Comparison of ENCODE assay signal across 19 cellular contexts in the genomic region with DNA sequence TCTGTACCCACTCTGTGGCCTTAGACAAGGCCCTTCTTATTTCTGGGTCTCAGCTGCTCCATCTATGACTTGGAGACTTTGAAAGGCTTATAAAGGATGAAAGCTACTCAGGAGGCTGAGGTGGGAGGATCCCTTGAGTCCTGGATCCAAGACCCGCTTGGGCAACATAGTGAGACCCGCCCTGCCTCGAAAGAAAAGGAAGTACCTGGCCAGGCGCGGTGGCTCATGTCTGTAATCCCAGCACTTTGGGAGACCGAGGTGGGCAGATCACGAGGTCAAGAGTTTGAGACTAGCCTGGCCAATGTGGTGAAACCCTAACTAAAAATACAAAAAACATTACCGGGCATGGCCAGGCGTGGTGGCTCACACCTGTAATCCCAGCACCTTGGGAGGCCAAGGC. TPM values are rescaled to one million over a fixed set of nuclear protein-coding genes. Genes with fewer than 3 reads are reported as not detected.
A peak's percentile ranks its signal among the peaks of the same experiment; 100 is the strongest.
DNase-seq lines count a peak whose midpoint lies in the region; ATAC-seq and TF ChIP-seq lines count a peak whose summit lies in the region.
"Had no signal": no experiment of that assay in that cellular context is flagged by ENCODE, and none has a peak within 500 bp of the region (broad histone marks: within the 10 kb centered on the region; RNA-seq: fewer than 3 reads in every experiment).

No MANE protein-coding gene starts in this region.

- no peak overlapping the region for H3K4me3 Mint-ChIP-seq in nephron progenitor cell
- H3K4me3 Mint-ChIP-seq in stimulated activated naive CD8-positive, alpha-beta T cell treated with anti-CD3 and anti-CD28 coated beads, Interleukin-15, amount 100 ng/mL, for 72 hours: no peak overlapping the region
- H3K4me3 Mint-ChIP-seq: CD8-positive, alpha-beta T cell; HFFc6 had no signal

- H3K27me3 Mint-ChIP-seq in nephron progenitor cell (ENCODE audit: low read depth, poor library complexity): peaks cover 3% of the 10 kb centered on the region
- H3K27me3 Mint-ChIP-seq in stimulated activated naive CD8-positive, alpha-beta T cell treated with anti-CD3 and anti-CD28 coated beads, Interleukin-15, amount 100 ng/mL, for 72 hours: no peaks in the 10 kb centered on the region

- H3K27ac Mint-ChIP-seq in activated naive CD4-positive, alpha-beta T cell treated with anti-CD3 and anti-CD28 coated beads, Interleukin-2, amount 50 U/mL, for 72 hours: peak overlapping the region; percentile 29 to 48
- H3K27ac Mint-ChIP-seq in nephron progenitor cell: peak overlapping the region; percentile 57
- H3K27ac Mint-ChIP-seq in stimulated activated naive CD8-positive, alpha-beta T cell treated with anti-CD3 and anti-CD28 coated beads, Interleukin-15, amount 100 ng/mL, for 72 hours: no peak overlapping the region
- H3K27ac Mint-ChIP-seq: CD8-positive, alpha-beta T cell; HFFc6 had no signal

- H3K4me3 ChIP-seq in colonic mucosa: no peak overlapping the region
- H3K4me3 ChIP-seq: Peyer's patch had no signal

- TF ChIP-seq CTCF in colonic mucosa (IDR thresholded peaks at IDR 0.05): no peak
- TF ChIP-seq CTCF in nephron progenitor cell (IDR thresholded peaks at IDR 0.05): no peak

- H3K9me3 Mint-ChIP-seq in activated naive CD4-positive, alpha-beta T cell treated with anti-CD3 and anti-CD28 coated beads, Interleukin-2, amount 50 U/mL, for 72 hours: no peaks in the 10 kb centered on the region
- H3K9me3 Mint-ChIP-seq in nephron progenitor cell: peaks cover 4% of the 10 kb centered on the region
- H3K9me3 Mint-ChIP-seq in stimulated activated naive CD8-positive, alpha-beta T cell treated with anti-CD3 and anti-CD28 coated beads, Interleukin-15, amount 100 ng/mL, for 72 hours: no peaks in the 10 kb centered on the region
- H3K9me3 Mint-ChIP-seq: CD8-positive, alpha-beta T cell; HFFc6 had no signal

- peaks cover 65% of the 10 kb centered on the region for H3K4me1 Mint-ChIP-seq in nephron progenitor cell
- H3K4me1 Mint-ChIP-seq in stimulated activated naive CD8-positive, alpha-beta T cell treated with anti-CD3 and anti-CD28 coated beads, Interleukin-15, amount 100 ng/mL, for 72 hours: peaks cover 13% of the 10 kb centered on the region

- H3K27me3 ChIP-seq in colonic mucosa: no peaks in the 10 kb centered on the region
- H3K27me3 ChIP-seq: Peyer's patch had no signal

- no peak for DNase-seq in activated naive CD4-positive, alpha-beta T cell treated with anti-CD3 and anti-CD28 coated beads, Interleukin-2, amount 50 U/mL, for 72 hours (ENCODE audit: low spot score in 2 of 2)
- no peak for DNase-seq in activated naive CD4-positive, alpha-beta T cell treated with anti-CD3 and anti-CD28 coated beads, Interleukin-2, amount 50 U/mL, for 16 hours
- DNase-seq in colonic mucosa: peak; percentile 68
- no peak for DNase-seq in nephron progenitor cell
- no peak for DNase-seq in stimulated activated naive CD8-positive, alpha-beta T cell treated with anti-CD3 and anti-CD28 coated beads, Interleukin-15, amount 100 ng/mL, for 72 hours
- DNase-seq in RPMI8226: no peak
- DNase-seq: Calu3; CD8-positive, alpha-beta T cell; DMS53; H7; HFFc6; NCI-H1417 treated with DMSO at 0.1 percent for 48 hours; NCI-H1930; NCI-H526; Peyer's patch had no signal

- H3K27ac ChIP-seq in colonic mucosa: peak overlapping the region; percentile 88
- H3K27ac ChIP-seq: HL-60 had no signal

- no peak for ATAC-seq in activated naive CD4-positive, alpha-beta T cell treated with anti-CD3 and anti-CD28 coated beads, Interleukin-2, amount 50 U/mL, for 72 hours
- ATAC-seq in GM19351 (IDR thresholded peaks at IDR 0.05; ENCODE audit: unreplicated experiment) (no peak), HG02798 (IDR thresholded peaks at IDR 0.05; ENCODE audit: poor library complexity, unreplicated experiment) (no peak)
- ATAC-seq in stimulated activated naive CD8-positive, alpha-beta T cell treated with anti-CD3 and anti-CD28 coated beads, Interleukin-15, amount 100 ng/mL, for 72 hours: no peak
- ATAC-seq: CD8-positive, alpha-beta T cell; Right ventricle myocardium inferior had no signal

- H3K9ac ChIP-seq in colonic mucosa (ENCODE audit: low read depth in 2 of 2, low read length in 2 of 2): peak overlapping the region in 1 of 2 donors; percentile 51

- no peaks in the 10 kb centered on the region for H3K36me3 ChIP-seq in colonic mucosa
- H3K36me3 ChIP-seq: Peyer's patch had no signal

- no peaks in the 10 kb centered on the region for H3K36me3 Mint-ChIP-seq in activated naive CD4-positive, alpha-beta T cell treated with anti-CD3 and anti-CD28 coated beads, Interleukin-2, amount 50 U/mL, for 72 hours
- no peaks in the 10 kb centered on the region for H3K36me3 Mint-ChIP-seq in nephron progenitor cell (ENCODE audit: low read depth)
- H3K36me3 Mint-ChIP-seq: CD8-positive, alpha-beta T cell had no signal

- H3K4me1 ChIP-seq in colonic mucosa: peaks cover 20% of the 10 kb centered on the region

- intact Hi-C loops in colonic mucosa (cut with DNase I): loop anchor here (1.0 kb wide), 1 partner anchor 91 kb away; no protein-coding TSS in a partner anchor

- no peaks in the 10 kb centered on the region for H3K9me3 ChIP-seq in colonic mucosa
- H3K9me3 ChIP-seq: Peyer's patch had no signal

RNA-seq across cellular contexts. Expression of a gene that starts 13.4 kb away (rescaled TPM):
- total RNA-seq in activated naive CD4-positive, alpha-beta T cell treated with anti-CD3 and anti-CD28 coated beads, Interleukin-2, amount 50 U/mL, for 72 hours: 100 to 1,000 TPM in 1 of 2 donors, 10 to 100 TPM in 1; 31.5 to 290 TPM
- 100 to 1,000 TPM; 106 to 221 TPM for total RNA-seq in colonic mucosa

RNA-seq across cellular contexts. Expression of a gene that starts 14.8 kb away (rescaled TPM):
- 10 to 100 TPM; 19.3 to 23.2 TPM for total RNA-seq in activated naive CD4-positive, alpha-beta T cell treated with anti-CD3 and anti-CD28 coated beads, Interleukin-2, amount 50 U/mL, for 72 hours
- 10 to 100 TPM in 1 of 2 donors, 1 to 10 TPM in 1; 8.2 to 32.9 TPM for total RNA-seq in colonic mucosa

Comparison
In these comparisons a context has a peak if more than half of its experiments do, and no peak if none do; other contexts are left out.
1. H3K27ac Mint-ChIP-seq: peak in activated naive CD4-positive, alpha-beta T cell treated with anti-CD3 and anti-CD28 coated beads, Interleukin-2, amount 50 U/mL, for 72 hours (2 of 2) and nephron progenitor cell (single experiment); none in stimulated activated naive CD8-positive, alpha-beta T cell treated with anti-CD3 and anti-CD28 coated beads, Interleukin-15, amount 100 ng/mL, for 72 hours (0 of 2).